In the genomic region with DNA sequence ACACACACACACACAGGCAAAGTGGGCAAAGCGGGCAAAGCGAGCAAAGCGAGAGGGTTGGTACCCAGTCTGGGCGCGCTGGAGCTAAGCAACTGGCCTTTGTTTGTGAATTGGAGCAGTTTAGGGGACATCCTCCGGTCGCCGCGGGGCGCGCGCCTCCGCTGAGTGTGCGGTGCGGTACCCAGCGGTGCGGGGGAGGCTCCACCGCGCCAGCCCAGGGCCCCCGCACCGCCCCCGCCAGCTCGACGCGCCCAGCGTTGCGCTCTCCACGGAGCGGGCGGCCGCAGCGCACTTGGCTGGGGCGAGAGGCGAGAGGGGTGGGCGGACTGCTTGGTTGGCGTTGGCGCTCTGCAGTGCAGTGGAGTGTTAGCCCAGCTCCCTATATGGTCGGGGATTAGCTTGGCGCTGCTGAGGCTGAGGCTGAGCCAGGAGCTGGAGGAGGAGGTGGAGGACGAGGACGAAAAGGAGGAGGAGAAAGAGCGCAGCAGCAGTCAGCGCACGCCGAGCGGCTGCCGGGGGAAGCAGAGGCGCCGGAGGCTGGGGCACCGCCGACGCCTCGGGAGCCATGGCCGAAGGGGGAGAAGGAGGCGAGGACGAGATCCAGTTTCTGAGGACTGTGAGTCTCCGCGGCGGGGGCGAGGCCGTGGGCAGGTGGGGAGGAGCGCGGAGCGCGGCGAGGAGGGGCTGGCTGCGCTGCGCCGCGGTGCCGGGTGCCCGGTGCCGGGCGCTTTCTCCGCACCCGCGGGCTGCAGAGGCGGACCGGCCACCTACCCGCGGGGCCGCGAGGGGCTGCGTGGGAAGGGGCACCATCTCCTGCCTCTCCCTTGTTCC, we compare ENCODE assay signal across 8 cellular contexts. TPM values are rescaled to one million over a fixed set of nuclear protein-coding genes. Genes with fewer than 3 reads are reported as not detected.
DNase-seq lines count a peak whose midpoint lies in the region; ATAC-seq and TF ChIP-seq lines count a peak whose summit lies in the region.

A gene (plus strand): TSS at position 487 of the 831 bp plus-strand sequence. CDS start 79 bp downstream, at position 566.

- no peak within 1 kb of the TSS for H3K4me3 Mint-ChIP-seq in stimulated activated memory B cell treated with anti-CD40 and anti-IgM and Interleukin-4, amounts not matched to agents 10 μg/mL and 1 μg/mL and 100 μg/mL, for 72 hours
- peak within 1 kb of the TSS in 2 of 8 donors; percentile 42 to 56 for H3K4me3 Mint-ChIP-seq in CD4-positive, alpha-beta memory T cell

- H3K4me3 ChIP-seq in HUES64 (ENCODE audit: low read length) (peak within 1 kb of the TSS; percentile 65), ascending aorta (peak within 1 kb of the TSS; percentile 61 to 78)
- H3K4me3 ChIP-seq in CD4-positive, alpha-beta memory T cell (ENCODE audit: low read length in 2 of 2) = no peak within 1 kb of the TSS

- H3K36me3 ChIP-seq in HUES64 (ENCODE audit: insufficient read depth, low read length) (no peaks in the 10 kb centered on the region), ascending aorta (no peaks in the 10 kb centered on the region)
- H3K36me3 ChIP-seq in CD4-positive, alpha-beta memory T cell (ENCODE audit: insufficient read depth, low read length) = no peaks in the 10 kb centered on the region

- ATAC-seq in stimulated activated memory B cell treated with anti-CD40 and anti-IgM and Interleukin-4, amounts not matched to agents 10 μg/mL and 1 μg/mL and 100 μg/mL, for 72 hours = peak; percentile 29
- ATAC-seq in GM19324 (IDR thresholded peaks at IDR 0.05; ENCODE audit: low FRiP score, unreplicated experiment) (no peak), GM18873 (IDR thresholded peaks at IDR 0.05; ENCODE audit: low FRiP score, unreplicated experiment) (no peak)

- intact Hi-C loops in ascending aorta (cut with DNase I) = no loop called here
- intact Hi-C loops in CD4-positive, alpha-beta memory T cell (cut with micrococcal nuclease) = no loop called here

- peak within 1 kb of the TSS; percentile 44 for H3K9ac ChIP-seq in HUES64 (ENCODE audit: low read depth, low read length)

- H3K9me3 ChIP-seq in HUES64 (ENCODE audit: insufficient read depth, low read depth, low read length) = no peaks in the 10 kb centered on the region
- no peaks in the 10 kb centered on the region for H3K9me3 ChIP-seq in ascending aorta
- no peaks in the 10 kb centered on the region for H3K9me3 ChIP-seq in CD4-positive, alpha-beta memory T cell (ENCODE audit: control insufficient read depth in 1 of 2, low read length in 2 of 2)

- peak in 1 of 2 donors; percentile 70 for DNase-seq in ascending aorta (ENCODE audit: low spot score in 2 of 2)
- DNase-seq in iris pigment epithelial cell (ENCODE audit: low read depth) = peak; percentile 38
- DNase-seq in OCI-M2 (lab: John Stamatoyannopoulos, UW; ENCODE audit: unreplicated experiment) = no peak
- DNase-seq in CD4-positive, alpha-beta memory T cell = no peak

- H3K4me1 ChIP-seq in HUES64 (ENCODE audit: insufficient read depth, low read length) = peaks cover 3% of the 10 kb centered on the region; the same call in 1 of the 2 replicates
- no peaks in the 10 kb centered on the region for H3K4me1 ChIP-seq in ascending aorta
- no peaks in the 10 kb centered on the region for H3K4me1 ChIP-seq in CD4-positive, alpha-beta memory T cell (ENCODE audit: insufficient read depth, low read length)

- no peak within 1 kb of the TSS for H3K27ac Mint-ChIP-seq in stimulated activated memory B cell treated with anti-CD40 and anti-IgM and Interleukin-4, amounts not matched to agents 10 μg/mL and 1 μg/mL and 100 μg/mL, for 72 hours
- H3K27ac Mint-ChIP-seq in CD4-positive, alpha-beta memory T cell = no peak within 1 kb of the TSS

- H3K27ac ChIP-seq in HUES64 (ENCODE audit: low read depth, low read length) = no peak within 1 kb of the TSS
- H3K27ac ChIP-seq in ascending aorta = peak within 1 kb of the TSS; percentile 53 to 71
- no peak within 1 kb of the TSS for H3K27ac ChIP-seq in CD4-positive, alpha-beta memory T cell (ENCODE audit: low read depth, low read length)

- peaks cover 52% of the 10 kb centered on the region for H3K27me3 ChIP-seq in HUES64 (ENCODE audit: insufficient read depth, low read length)
- no peaks in the 10 kb centered on the region for H3K27me3 ChIP-seq in ascending aorta
- peaks cover 6% of the 10 kb centered on the region for H3K27me3 ChIP-seq in CD4-positive, alpha-beta memory T cell (ENCODE audit: insufficient read depth, low read length)

- TF ChIP-seq CTCF in ascending aorta (IDR thresholded peaks at IDR 0.05) = no peak

- no peaks in the 10 kb centered on the region for H3K9me3 Mint-ChIP-seq in stimulated activated memory B cell treated with anti-CD40 and anti-IgM and Interleukin-4, amounts not matched to agents 10 μg/mL and 1 μg/mL and 100 μg/mL, for 72 hours
- peaks cover 0 to 4% (median 0%) of the 10 kb centered on the region in 8 donors for H3K9me3 Mint-ChIP-seq in CD4-positive, alpha-beta memory T cell

- peaks cover 42% of the 10 kb centered on the region for H3K27me3 Mint-ChIP-seq in stimulated activated memory B cell treated with anti-CD40 and anti-IgM and Interleukin-4, amounts not matched to agents 10 μg/mL and 1 μg/mL and 100 μg/mL, for 72 hours
- peaks cover 23 to 26% of the 10 kb centered on the region in 2 donors for H3K27me3 Mint-ChIP-seq in CD4-positive, alpha-beta memory T cell

- CTCF ChIA-PET in CD4-positive, alpha-beta memory T cell (lab: Charles Lee; ENCODE audit: partially characterized antibody) = no interaction called here

- no peaks in the 10 kb centered on the region for H3K36me3 Mint-ChIP-seq in stimulated activated memory B cell treated with anti-CD40 and anti-IgM and Interleukin-4, amounts not matched to agents 10 μg/mL and 1 μg/mL and 100 μg/mL, for 72 hours
- no peaks in the 10 kb centered on the region for H3K36me3 Mint-ChIP-seq in CD4-positive, alpha-beta memory T cell

- POLR2A ChIA-PET in CD4-positive, alpha-beta memory T cell (lab: Charles Lee; ENCODE audit: partially characterized antibody) = no interaction called here

- H3K4me1 Mint-ChIP-seq in stimulated activated memory B cell treated with anti-CD40 and anti-IgM and Interleukin-4, amounts not matched to agents 10 μg/mL and 1 μg/mL and 100 μg/mL, for 72 hours = no peaks in the 10 kb centered on the region
- peaks cover 0 to 18% (median 4%) of the 10 kb centered on the region in 4 donors for H3K4me1 Mint-ChIP-seq in CD4-positive, alpha-beta memory T cell

- under 1% methylated on average over 84 of the region's 84 CpGs for WGBS in HUES64

RNA-seq across cellular contexts. Expression of the gene that starts here (rescaled TPM):
- 0.60 TPM for polyA plus RNA-seq in HUES64 (2013, experiment 1 of 2)
- 0.57 TPM for polyA plus RNA-seq in HUES64 (2013, experiment 2 of 2)
- total RNA-seq in ascending aorta = 3.1 TPM
- total RNA-seq in CD4-positive, alpha-beta memory T cell = not detected
- under 1 TPM in 1 of 2 donors, not detected in 1; 0.11 TPM for polyA plus RNA-seq in CD4-positive, alpha-beta memory T cell

Comparison
In these comparisons a context has a peak if more than half of its experiments do, and no peak if none do; other contexts are left out.
1. H3K27ac ChIP-seq: peak in ascending aorta (2 of 2); none in HUES64 (single experiment) and CD4-positive, alpha-beta memory T cell (single experiment).
2. H3K4me3 ChIP-seq: peak in HUES64 (single experiment) and ascending aorta (2 of 2); none in CD4-positive, alpha-beta memory T cell (0 of 2).